In genomic region chr12:108442077-108442476, GRCh38 we compare ENCODE assay signal across 17 cellular contexts.
A peak's percentile ranks its signal among the peaks of the same experiment; 100 is the strongest.
DNase-seq lines count a peak whose midpoint lies in the region; ATAC-seq and TF ChIP-seq lines count a peak whose summit lies in the region.
"Had no signal": no experiment of that assay in that cellular context is flagged by ENCODE, and none has a peak within 500 bp of the region (broad histone marks: within the 10 kb centered on the region; RNA-seq: fewer than 3 reads in every experiment).

No MANE protein-coding gene starts in this region.

- no peaks in the 10 kb centered on the region for H3K9me3 ChIP-seq in ES-I3 (ENCODE audit: control insufficient read depth, insufficient read depth, low read length)
- H3K9me3 ChIP-seq in Peyer's patch, result no peaks in the 10 kb centered on the region
- H3K9me3 ChIP-seq: BE2C, esophagus muscularis mucosa had no signal

- peaks cover 37% of the 10 kb centered on the region for H3K4me1 Mint-ChIP-seq in nephron progenitor cell
- H3K4me1 Mint-ChIP-seq in stimulated activated naive B cell treated with anti-CD40 and anti-IgM and Interleukin-4, amounts not matched to agents 10 μg/mL and 1 μg/mL and 100 μg/mL, for 72 hours, result no peaks in the 10 kb centered on the region

- no peaks in the 10 kb centered on the region for H3K36me3 ChIP-seq in ES-I3 (ENCODE audit: insufficient read depth, low read length)
- H3K36me3 ChIP-seq in Peyer's patch, result no peaks in the 10 kb centered on the region
- H3K36me3 ChIP-seq: BE2C, brain microvascular endothelial cell, esophagus muscularis mucosa had no signal

- H3K27me3 Mint-ChIP-seq in nephron progenitor cell (ENCODE audit: low read depth, poor library complexity), result no peaks in the 10 kb centered on the region
- H3K27me3 Mint-ChIP-seq in stimulated activated naive B cell treated with anti-CD40 and anti-IgM and Interleukin-4, amounts not matched to agents 10 μg/mL and 1 μg/mL and 100 μg/mL, for 72 hours, result peaks cover 15 to 20% of the 10 kb centered on the region in 2 donors

- TF ChIP-seq POLR2A in Peyer's patch (IDR thresholded peaks at IDR 0.05), result no peak

- H3K4me3 Mint-ChIP-seq in nephron progenitor cell, result no peak overlapping the region
- H3K4me3 Mint-ChIP-seq in stimulated activated naive B cell treated with anti-CD40 and anti-IgM and Interleukin-4, amounts not matched to agents 10 μg/mL and 1 μg/mL and 100 μg/mL, for 72 hours, result no peak overlapping the region

- ATAC-seq in left lobe of liver (no peak), GM18520 (IDR thresholded peaks at IDR 0.05; ENCODE audit: unreplicated experiment) (no peak)
- no peak for ATAC-seq in stimulated activated naive B cell treated with anti-CD40 and anti-IgM and Interleukin-4, amounts not matched to agents 10 μg/mL and 1 μg/mL and 100 μg/mL, for 72 hours (replicated peaks)
- ATAC-seq: Right ventricle myocardium inferior had no signal

- no peak overlapping the region for H3K27ac ChIP-seq in Peyer's patch
- H3K27ac ChIP-seq: brain microvascular endothelial cell, esophagus muscularis mucosa had no signal

- H3K36me3 Mint-ChIP-seq in nephron progenitor cell (ENCODE audit: low read depth), result no peaks in the 10 kb centered on the region
- no peaks in the 10 kb centered on the region for H3K36me3 Mint-ChIP-seq in stimulated activated naive B cell treated with anti-CD40 and anti-IgM and Interleukin-4, amounts not matched to agents 10 μg/mL and 1 μg/mL and 100 μg/mL, for 72 hours

- H3K4me1 ChIP-seq in ES-I3 (ENCODE audit: insufficient read depth, low read length) (peaks cover 45% of the 10 kb centered on the region), Peyer's patch (no peaks in the 10 kb centered on the region)
- H3K4me1 ChIP-seq: BE2C had no signal

- H3K4me3 ChIP-seq in Peyer's patch, result no peak overlapping the region
- H3K4me3 ChIP-seq: esophagus muscularis mucosa, lung had no signal

- peak overlapping the region; percentile 25; the same call in 1 of the 2 replicates for H3K9ac ChIP-seq in ES-I3 (ENCODE audit: low read depth, low read length)

- no peaks in the 10 kb centered on the region for H3K27me3 ChIP-seq in Peyer's patch
- H3K27me3 ChIP-seq: BE2C, brain microvascular endothelial cell had no signal

- peak overlapping the region; percentile 71 for H3K27ac Mint-ChIP-seq in nephron progenitor cell
- H3K27ac Mint-ChIP-seq in stimulated activated naive B cell treated with anti-CD40 and anti-IgM and Interleukin-4, amounts not matched to agents 10 μg/mL and 1 μg/mL and 100 μg/mL, for 72 hours, result no peak overlapping the region

- no peak for TF ChIP-seq CTCF in nephron progenitor cell (IDR thresholded peaks at IDR 0.05)
- no peak for TF ChIP-seq CTCF in Peyer's patch (IDR thresholded peaks at IDR 0.05)

- DNase-seq in NCI-H69 (lab: John Stamatoyannopoulos, UW) (peak; percentile 81), foreskin melanocyte (peak; percentile 35), nephron progenitor cell (no peak), left lobe of liver (ENCODE audit: low spot score) (no peak), Peyer's patch (no peak)
- DNase-seq in stimulated activated naive B cell treated with anti-CD40 and anti-IgM and Interleukin-4, amounts not matched to agents 10 μg/mL and 1 μg/mL and 100 μg/mL, for 72 hours, result no peak
- DNase-seq: BE2C; brain microvascular endothelial cell; DMS79 treated with DMSO at 0.1 percent for 48 hours; NCI-H1048; NCI-H82; stimulated activated CD4-positive, alpha-beta T cell treated with anti-CD3 and anti-CD28 coated beads, Interleukin-4, amount 100 ng/mL, for 24 hours had no signal

- no peaks in the 10 kb centered on the region for H3K9me3 Mint-ChIP-seq in nephron progenitor cell
- H3K9me3 Mint-ChIP-seq in stimulated activated naive B cell treated with anti-CD40 and anti-IgM and Interleukin-4, amounts not matched to agents 10 μg/mL and 1 μg/mL and 100 μg/mL, for 72 hours, result no peaks in the 10 kb centered on the region

Comparison
In these comparisons a context has a peak if more than half of its experiments do, and no peak if none do; other contexts are left out.
1. DNase-seq: peak in NCI-H69 (single experiment) and foreskin melanocyte (single experiment); none in nephron progenitor cell (single experiment), left lobe of liver (single experiment), stimulated activated naive B cell treated with anti-CD40 and anti-IgM and Interleukin-4, amounts not matched to agents 10 μg/mL and 1 μg/mL and 100 μg/mL, for 72 hours (single experiment) and Peyer's patch (0 of 3).